Comparison of ENCODE assay signal across 2 cellular contexts in genomic region chr4:148058160-148058859, GRCh38.
TF ChIP-seq lines count a peak whose summit lies in the region.

No MANE protein-coding gene starts in this region.

TF ChIP-seq in liver, 16 proteins besides CTCF, POLR2A, EP300 and RAD21:
- no peak for TF ChIP-seq REST (IDR thresholded peaks at IDR 0.05)
- no peak for TF ChIP-seq EGR1 (IDR thresholded peaks at IDR 0.05; ENCODE audit: low read depth in 2 of 2)
- no peak for TF ChIP-seq YY1 (IDR thresholded peaks at IDR 0.05)
- no peak for TF ChIP-seq RXRA (IDR thresholded peaks at IDR 0.05)
- TF ChIP-seq FOXA2 (IDR thresholded peaks at IDR 0.05), result no peak
- TF ChIP-seq, protein P1, sequence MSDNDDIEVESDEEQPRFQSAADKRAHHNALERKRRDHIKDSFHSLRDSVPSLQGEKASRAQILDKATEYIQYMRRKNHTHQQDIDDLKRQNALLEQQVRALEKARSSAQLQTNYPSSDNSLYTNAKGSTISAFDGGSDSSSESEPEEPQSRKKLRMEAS (IDR thresholded peaks at IDR 0.05), result no peak

TF ChIP-seq in HepG2, 621 proteins besides CTCF, POLR2A, EP300 and RAD21:
- TF ChIP-seq, protein P2, sequence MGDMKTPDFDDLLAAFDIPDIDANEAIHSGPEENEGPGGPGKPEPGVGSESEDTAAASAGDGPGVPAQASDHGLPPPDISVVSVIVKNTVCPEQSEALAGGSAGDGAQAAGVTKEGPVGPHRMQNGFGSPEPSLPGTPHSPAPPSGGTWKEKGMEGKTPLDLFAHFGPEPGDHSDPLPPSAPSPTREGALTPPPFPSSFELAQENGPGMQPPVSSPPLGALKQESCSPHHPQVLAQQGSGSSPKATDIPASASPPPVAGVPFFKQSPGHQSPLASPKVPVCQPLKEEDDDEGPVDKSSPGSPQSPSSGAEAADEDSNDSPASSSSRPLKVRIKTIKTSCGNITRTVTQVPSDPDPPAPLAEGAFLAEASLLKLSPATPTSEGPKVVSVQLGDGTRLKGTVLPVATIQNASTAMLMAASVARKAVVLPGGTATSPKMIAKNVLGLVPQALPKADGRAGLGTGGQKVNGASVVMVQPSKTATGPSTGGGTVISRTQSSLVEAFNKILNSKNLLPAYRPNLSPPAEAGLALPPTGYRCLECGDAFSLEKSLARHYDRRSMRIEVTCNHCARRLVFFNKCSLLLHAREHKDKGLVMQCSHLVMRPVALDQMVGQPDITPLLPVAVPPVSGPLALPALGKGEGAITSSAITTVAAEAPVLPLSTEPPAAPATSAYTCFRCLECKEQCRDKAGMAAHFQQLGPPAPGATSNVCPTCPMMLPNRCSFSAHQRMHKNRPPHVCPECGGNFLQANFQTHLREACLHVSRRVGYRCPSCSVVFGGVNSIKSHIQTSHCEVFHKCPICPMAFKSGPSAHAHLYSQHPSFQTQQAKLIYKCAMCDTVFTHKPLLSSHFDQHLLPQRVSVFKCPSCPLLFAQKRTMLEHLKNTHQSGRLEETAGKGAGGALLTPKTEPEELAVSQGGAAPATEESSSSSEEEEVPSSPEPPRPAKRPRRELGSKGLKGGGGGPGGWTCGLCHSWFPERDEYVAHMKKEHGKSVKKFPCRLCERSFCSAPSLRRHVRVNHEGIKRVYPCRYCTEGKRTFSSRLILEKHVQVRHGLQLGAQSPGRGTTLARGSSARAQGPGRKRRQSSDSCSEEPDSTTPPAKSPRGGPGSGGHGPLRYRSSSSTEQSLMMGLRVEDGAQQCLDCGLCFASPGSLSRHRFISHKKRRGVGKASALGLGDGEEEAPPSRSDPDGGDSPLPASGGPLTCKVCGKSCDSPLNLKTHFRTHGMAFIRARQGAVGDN (CRISPR knock-in tag; IDR thresholded peaks at IDR 0.05), result no peak
- TF ChIP-seq ZFP36L1 (CRISPR knock-in tag; IDR thresholded peaks at IDR 0.05), result no peak
- no peak for TF ChIP-seq ZNF431 (CRISPR knock-in tag; IDR thresholded peaks at IDR 0.05; ENCODE audit: borderline replicate concordance, low read depth)
- TF ChIP-seq, protein P3, sequence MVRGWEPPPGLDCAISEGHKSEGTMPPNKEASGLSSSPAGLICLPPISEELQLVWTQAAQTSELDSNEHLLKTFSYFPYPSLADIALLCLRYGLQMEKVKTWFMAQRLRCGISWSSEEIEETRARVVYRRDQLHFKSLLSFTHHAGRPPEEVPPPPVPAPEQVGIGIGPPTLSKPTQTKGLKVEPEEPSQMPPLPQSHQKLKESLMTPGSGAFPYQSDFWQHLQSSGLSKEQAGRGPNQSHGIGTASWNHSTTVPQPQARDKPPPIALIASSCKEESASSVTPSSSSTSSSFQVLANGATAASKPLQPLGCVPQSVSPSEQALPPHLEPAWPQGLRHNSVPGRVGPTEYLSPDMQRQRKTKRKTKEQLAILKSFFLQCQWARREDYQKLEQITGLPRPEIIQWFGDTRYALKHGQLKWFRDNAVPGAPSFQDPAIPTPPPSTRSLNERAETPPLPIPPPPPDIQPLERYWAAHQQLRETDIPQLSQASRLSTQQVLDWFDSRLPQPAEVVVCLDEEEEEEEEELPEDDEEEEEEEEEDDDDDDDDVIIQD (CRISPR knock-in tag; IDR thresholded peaks at IDR 0.05; ENCODE audit: low read depth), result no peak
- no peak for TF ChIP-seq BCL6 (CRISPR knock-in tag; IDR thresholded peaks at IDR 0.05)
- no peak for TF ChIP-seq GATAD1 (CRISPR knock-in tag; IDR thresholded peaks at IDR 0.05)
- TF ChIP-seq, protein P4, sequence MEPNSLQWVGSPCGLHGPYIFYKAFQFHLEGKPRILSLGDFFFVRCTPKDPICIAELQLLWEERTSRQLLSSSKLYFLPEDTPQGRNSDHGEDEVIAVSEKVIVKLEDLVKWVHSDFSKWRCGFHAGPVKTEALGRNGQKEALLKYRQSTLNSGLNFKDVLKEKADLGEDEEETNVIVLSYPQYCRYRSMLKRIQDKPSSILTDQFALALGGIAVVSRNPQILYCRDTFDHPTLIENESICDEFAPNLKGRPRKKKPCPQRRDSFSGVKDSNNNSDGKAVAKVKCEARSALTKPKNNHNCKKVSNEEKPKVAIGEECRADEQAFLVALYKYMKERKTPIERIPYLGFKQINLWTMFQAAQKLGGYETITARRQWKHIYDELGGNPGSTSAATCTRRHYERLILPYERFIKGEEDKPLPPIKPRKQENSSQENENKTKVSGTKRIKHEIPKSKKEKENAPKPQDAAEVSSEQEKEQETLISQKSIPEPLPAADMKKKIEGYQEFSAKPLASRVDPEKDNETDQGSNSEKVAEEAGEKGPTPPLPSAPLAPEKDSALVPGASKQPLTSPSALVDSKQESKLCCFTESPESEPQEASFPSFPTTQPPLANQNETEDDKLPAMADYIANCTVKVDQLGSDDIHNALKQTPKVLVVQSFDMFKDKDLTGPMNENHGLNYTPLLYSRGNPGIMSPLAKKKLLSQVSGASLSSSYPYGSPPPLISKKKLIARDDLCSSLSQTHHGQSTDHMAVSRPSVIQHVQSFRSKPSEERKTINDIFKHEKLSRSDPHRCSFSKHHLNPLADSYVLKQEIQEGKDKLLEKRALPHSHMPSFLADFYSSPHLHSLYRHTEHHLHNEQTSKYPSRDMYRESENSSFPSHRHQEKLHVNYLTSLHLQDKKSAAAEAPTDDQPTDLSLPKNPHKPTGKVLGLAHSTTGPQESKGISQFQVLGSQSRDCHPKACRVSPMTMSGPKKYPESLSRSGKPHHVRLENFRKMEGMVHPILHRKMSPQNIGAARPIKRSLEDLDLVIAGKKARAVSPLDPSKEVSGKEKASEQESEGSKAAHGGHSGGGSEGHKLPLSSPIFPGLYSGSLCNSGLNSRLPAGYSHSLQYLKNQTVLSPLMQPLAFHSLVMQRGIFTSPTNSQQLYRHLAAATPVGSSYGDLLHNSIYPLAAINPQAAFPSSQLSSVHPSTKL (CRISPR knock-in tag; IDR thresholded peaks at IDR 0.05), result no peak
- TF ChIP-seq, protein P5, sequence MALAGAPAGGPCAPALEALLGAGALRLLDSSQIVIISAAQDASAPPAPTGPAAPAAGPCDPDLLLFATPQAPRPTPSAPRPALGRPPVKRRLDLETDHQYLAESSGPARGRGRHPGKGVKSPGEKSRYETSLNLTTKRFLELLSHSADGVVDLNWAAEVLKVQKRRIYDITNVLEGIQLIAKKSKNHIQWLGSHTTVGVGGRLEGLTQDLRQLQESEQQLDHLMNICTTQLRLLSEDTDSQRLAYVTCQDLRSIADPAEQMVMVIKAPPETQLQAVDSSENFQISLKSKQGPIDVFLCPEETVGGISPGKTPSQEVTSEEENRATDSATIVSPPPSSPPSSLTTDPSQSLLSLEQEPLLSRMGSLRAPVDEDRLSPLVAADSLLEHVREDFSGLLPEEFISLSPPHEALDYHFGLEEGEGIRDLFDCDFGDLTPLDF (CRISPR knock-in tag; IDR thresholded peaks at IDR 0.05), result no peak
- TF ChIP-seq ZNF17 (CRISPR knock-in tag; IDR thresholded peaks at IDR 0.05), result no peak
- TF ChIP-seq, protein P6, sequence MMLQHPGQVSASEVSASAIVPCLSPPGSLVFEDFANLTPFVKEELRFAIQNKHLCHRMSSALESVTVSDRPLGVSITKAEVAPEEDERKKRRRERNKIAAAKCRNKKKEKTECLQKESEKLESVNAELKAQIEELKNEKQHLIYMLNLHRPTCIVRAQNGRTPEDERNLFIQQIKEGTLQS (CRISPR knock-in tag; IDR thresholded peaks at IDR 0.05), result no peak
- TF ChIP-seq, protein P7, sequence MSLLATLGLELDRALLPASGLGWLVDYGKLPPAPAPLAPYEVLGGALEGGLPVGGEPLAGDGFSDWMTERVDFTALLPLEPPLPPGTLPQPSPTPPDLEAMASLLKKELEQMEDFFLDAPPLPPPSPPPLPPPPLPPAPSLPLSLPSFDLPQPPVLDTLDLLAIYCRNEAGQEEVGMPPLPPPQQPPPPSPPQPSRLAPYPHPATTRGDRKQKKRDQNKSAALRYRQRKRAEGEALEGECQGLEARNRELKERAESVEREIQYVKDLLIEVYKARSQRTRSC (CRISPR knock-in tag; IDR thresholded peaks at IDR 0.05; ENCODE audit: low read depth), result no peak
- TF ChIP-seq RAD51 (IDR thresholded peaks at IDR 0.05; ENCODE audit: borderline replicate concordance), result no peak
- TF ChIP-seq, protein P8, sequence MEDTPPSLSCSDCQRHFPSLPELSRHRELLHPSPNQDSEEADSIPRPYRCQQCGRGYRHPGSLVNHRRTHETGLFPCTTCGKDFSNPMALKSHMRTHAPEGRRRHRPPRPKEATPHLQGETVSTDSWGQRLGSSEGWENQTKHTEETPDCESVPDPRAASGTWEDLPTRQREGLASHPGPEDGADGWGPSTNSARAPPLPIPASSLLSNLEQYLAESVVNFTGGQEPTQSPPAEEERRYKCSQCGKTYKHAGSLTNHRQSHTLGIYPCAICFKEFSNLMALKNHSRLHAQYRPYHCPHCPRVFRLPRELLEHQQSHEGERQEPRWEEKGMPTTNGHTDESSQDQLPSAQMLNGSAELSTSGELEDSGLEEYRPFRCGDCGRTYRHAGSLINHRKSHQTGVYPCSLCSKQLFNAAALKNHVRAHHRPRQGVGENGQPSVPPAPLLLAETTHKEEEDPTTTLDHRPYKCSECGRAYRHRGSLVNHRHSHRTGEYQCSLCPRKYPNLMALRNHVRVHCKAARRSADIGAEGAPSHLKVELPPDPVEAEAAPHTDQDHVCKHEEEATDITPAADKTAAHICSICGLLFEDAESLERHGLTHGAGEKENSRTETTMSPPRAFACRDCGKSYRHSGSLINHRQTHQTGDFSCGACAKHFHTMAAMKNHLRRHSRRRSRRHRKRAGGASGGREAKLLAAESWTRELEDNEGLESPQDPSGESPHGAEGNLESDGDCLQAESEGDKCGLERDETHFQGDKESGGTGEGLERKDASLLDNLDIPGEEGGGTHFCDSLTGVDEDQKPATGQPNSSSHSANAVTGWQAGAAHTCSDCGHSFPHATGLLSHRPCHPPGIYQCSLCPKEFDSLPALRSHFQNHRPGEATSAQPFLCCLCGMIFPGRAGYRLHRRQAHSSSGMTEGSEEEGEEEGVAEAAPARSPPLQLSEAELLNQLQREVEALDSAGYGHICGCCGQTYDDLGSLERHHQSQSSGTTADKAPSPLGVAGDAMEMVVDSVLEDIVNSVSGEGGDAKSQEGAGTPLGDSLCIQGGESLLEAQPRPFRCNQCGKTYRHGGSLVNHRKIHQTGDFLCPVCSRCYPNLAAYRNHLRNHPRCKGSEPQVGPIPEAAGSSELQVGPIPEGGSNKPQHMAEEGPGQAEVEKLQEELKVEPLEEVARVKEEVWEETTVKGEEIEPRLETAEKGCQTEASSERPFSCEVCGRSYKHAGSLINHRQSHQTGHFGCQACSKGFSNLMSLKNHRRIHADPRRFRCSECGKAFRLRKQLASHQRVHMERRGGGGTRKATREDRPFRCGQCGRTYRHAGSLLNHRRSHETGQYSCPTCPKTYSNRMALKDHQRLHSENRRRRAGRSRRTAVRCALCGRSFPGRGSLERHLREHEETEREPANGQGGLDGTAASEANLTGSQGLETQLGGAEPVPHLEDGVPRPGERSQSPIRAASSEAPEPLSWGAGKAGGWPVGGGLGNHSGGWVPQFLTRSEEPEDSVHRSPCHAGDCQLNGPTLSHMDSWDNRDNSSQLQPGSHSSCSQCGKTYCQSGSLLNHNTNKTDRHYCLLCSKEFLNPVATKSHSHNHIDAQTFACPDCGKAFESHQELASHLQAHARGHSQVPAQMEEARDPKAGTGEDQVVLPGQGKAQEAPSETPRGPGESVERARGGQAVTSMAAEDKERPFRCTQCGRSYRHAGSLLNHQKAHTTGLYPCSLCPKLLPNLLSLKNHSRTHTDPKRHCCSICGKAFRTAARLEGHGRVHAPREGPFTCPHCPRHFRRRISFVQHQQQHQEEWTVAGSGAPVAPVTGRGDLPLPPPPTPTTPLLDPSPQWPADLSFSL (CRISPR knock-in tag; IDR thresholded peaks at IDR 0.05), result no peak
